In genomic region chr5:71862661-71863060, GRCh38 we compare ENCODE assay signal across 15 cellular contexts.
"Had no signal": no experiment of that assay in that cellular context is flagged by ENCODE, and none has a peak within 500 bp of the region (broad histone marks: within the 10 kb centered on the region; RNA-seq: fewer than 3 reads in every experiment).

No MANE protein-coding gene starts in this region.

- H3K4me1 ChIP-seq: left lung, right atrium auricular region, tibial nerve, uterus had no signal

- H3K27ac ChIP-seq: left lung, right atrium auricular region, tibial nerve, uterus had no signal

- DNase-seq: activated CD4-positive, alpha-beta T cell treated with anti-CD3 and anti-CD28 coated beads for 36 hours; activated CD8-positive, alpha-beta memory T cell treated with anti-CD3 and anti-CD28 coated beads, Interleukin-2, amount 50 U/mL, for 4 hours; activated CD8-positive, alpha-beta T cell treated with anti-CD3 and anti-CD28 coated beads for 36 hours; activated naive CD8-positive, alpha-beta T cell treated with anti-CD3 and anti-CD28 coated beads, Interleukin-2, amount 10 ng/mL, durations not matched to agents 7 days and 5 days; activated T-cell treated with anti-CD3 and anti-CD28 coated beads, Interleukin-2, amount 50 U/mL, for 72 hours; aorta; endodermal cell; erythroblast; kidney; left lung; naive thymus-derived CD8-positive, alpha-beta T cell; stimulated activated CD4-positive, alpha-beta T cell treated with anti-CD3 and anti-CD28 coated beads, Interleukin-2, amount 100 ng/mL, for 48 hours; uterus had no signal

- FAIRE-seq: kidney had no signal

- H3K36me3 ChIP-seq: left lung, right atrium auricular region, tibial nerve, uterus had no signal

- H3K4me3 ChIP-seq: left lung, right atrium auricular region, tibial nerve, uterus had no signal

- H3K27me3 ChIP-seq: left lung, right atrium auricular region, tibial nerve, uterus had no signal

- H3K9me3 ChIP-seq: left lung, uterus had no signal
